20 cellular contexts compared by ENCODE assay signal in the genomic region with DNA sequence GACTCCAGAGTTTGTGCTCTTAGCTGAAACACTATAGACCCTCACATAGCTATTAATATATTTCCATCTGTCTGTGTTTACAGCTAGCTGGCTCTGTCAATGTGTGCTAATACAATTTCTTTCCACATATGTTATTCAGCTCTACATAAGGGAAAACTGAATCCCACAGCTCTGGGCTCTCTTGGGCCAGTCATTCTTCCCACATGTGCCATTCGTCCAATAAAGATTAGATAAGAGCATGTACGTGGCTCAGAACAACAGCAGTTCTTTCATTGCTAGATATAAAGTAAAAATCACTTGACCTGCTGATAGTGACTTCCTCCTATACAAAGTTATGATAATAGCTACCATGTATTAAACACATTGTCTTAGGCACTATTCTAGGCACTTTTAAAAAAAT. TPM values are rescaled to one million over a fixed set of nuclear protein-coding genes. Genes with fewer than 3 reads are reported as not detected.
"Had no signal": no experiment of that assay in that cellular context is flagged by ENCODE, and none has a peak within 500 bp of the region (broad histone marks: within the 10 kb centered on the region; RNA-seq: fewer than 3 reads in every experiment).

No MANE protein-coding gene starts in this region.

- H3K4me1 Mint-ChIP-seq: neural crest cell had no signal

- H3K36me3 ChIP-seq: gastrocnemius medialis, heart right ventricle, lower lobe of right lung, ovary, spleen, stomach, upper lobe of left lung had no signal

- H3K36me3 Mint-ChIP-seq: mesothelial cell of epicardium had no signal

- DNase-seq: activated CD4-positive, alpha-beta T cell treated with anti-CD3 and anti-CD28 coated beads, Interleukin-2, amount 10 ng/mL, durations not matched to agents 7 days and 5 days; activated naive CD4-positive, alpha-beta T cell treated with anti-CD3 and anti-CD28 coated beads for 36 hours; activated naive CD8-positive, alpha-beta T cell treated with anti-CD3 and anti-CD28 coated beads, Interleukin-2, amount 50 U/mL, for 24 hours; dermis blood vessel endothelial cell; effector memory CD8-positive, alpha-beta T cell; gastrocnemius medialis; heart right ventricle; left cardiac atrium; lower lobe of right lung; ovary; spleen; stomach; testis; upper lobe of left lung had no signal

- H3K9me3 ChIP-seq: gastrocnemius medialis, heart right ventricle, lower lobe of right lung, ovary, spleen, stomach, testis, upper lobe of left lung had no signal

- H3K4me3 ChIP-seq: gastrocnemius medialis, heart right ventricle, lower lobe of right lung, ovary, spleen, stomach, testis, upper lobe of left lung had no signal

- ATAC-seq: activated naive CD8-positive, alpha-beta T cell treated with anti-CD3 and anti-CD28 coated beads, Interleukin-2, amount 50 U/mL, for 24 hours; gastrocnemius medialis; heart right ventricle; left cardiac atrium; lower lobe of right lung; sciatic nerve had no signal

- H3K27ac ChIP-seq: gastrocnemius medialis, heart right ventricle, lower lobe of right lung, ovary, stomach, testis, upper lobe of left lung had no signal

- H3K4me1 ChIP-seq: gastrocnemius medialis, lower lobe of right lung, testis had no signal

- H3K27ac Mint-ChIP-seq: activated CD4-positive, alpha-beta T cell treated with anti-CD3 and anti-CD28 coated beads, Interleukin-2, amount 10 ng/mL, durations not matched to agents 7 days and 5 days; activated naive CD4-positive, alpha-beta T cell treated with anti-CD3 and anti-CD28 coated beads for 36 hours; activated naive CD8-positive, alpha-beta T cell treated with anti-CD3 and anti-CD28 coated beads, Interleukin-2, amount 50 U/mL, for 24 hours; effector memory CD8-positive, alpha-beta T cell; mesothelial cell of epicardium had no signal

- H3K9me3 Mint-ChIP-seq: activated CD4-positive, alpha-beta T cell treated with anti-CD3 and anti-CD28 coated beads, Interleukin-2, amount 10 ng/mL, durations not matched to agents 7 days and 5 days; activated naive CD4-positive, alpha-beta T cell treated with anti-CD3 and anti-CD28 coated beads for 36 hours; activated naive CD8-positive, alpha-beta T cell treated with anti-CD3 and anti-CD28 coated beads, Interleukin-2, amount 50 U/mL, for 24 hours; effector memory CD8-positive, alpha-beta T cell; mesothelial cell of epicardium had no signal

- FAIRE-seq: astrocyte, bronchial epithelial cell had no signal

- H3K4me3 Mint-ChIP-seq: activated CD4-positive, alpha-beta T cell treated with anti-CD3 and anti-CD28 coated beads, Interleukin-2, amount 10 ng/mL, durations not matched to agents 7 days and 5 days; activated naive CD4-positive, alpha-beta T cell treated with anti-CD3 and anti-CD28 coated beads for 36 hours; activated naive CD8-positive, alpha-beta T cell treated with anti-CD3 and anti-CD28 coated beads, Interleukin-2, amount 50 U/mL, for 24 hours; effector memory CD8-positive, alpha-beta T cell; mesothelial cell of epicardium; neural crest cell had no signal

- H3K27me3 ChIP-seq: ovary, testis had no signal

RNA-seq across cellular contexts. Expression of gene ILDR1, which starts 2.8 kb away (rescaled TPM):
- polyA plus RNA-seq: fibroblast of lung, heart right ventricle had no signal

RNA-seq across cellular contexts. Expression of gene CD86, which starts 30.4 kb away (rescaled TPM):
- polyA plus RNA-seq: fibroblast of lung had no signal
